Comparison of ENCODE assay signal across 1 cellular context in genomic region chr10:32958085-32958991, GRCh38.
TF ChIP-seq lines count a peak whose summit lies in the region.

TSS of gene ITGB1 (minus strand) at chr10:32958230. CDS start at chr10:32935558, 22,672 bp downstream.

TF ChIP-seq in GM12878, 131 proteins besides CTCF, POLR2A, EP300 and RAD21 (continued from another document):
- no peak for TF ChIP-seq ELK1 (IDR thresholded peaks at IDR 0.05; ENCODE audit: low read depth, low read length)
- TF ChIP-seq BHLHE40 (IDR thresholded peaks at IDR 0.05; ENCODE audit: borderline replicate concordance in 1 of 2, low read depth in 2 of 2, low read length in 1 of 2): peak in 1 of 2 experiments; percentile 16; a peak in 1 of 4 replicates
- TF ChIP-seq CREB1 (IDR thresholded peaks at IDR 0.05; ENCODE audit: low read depth): no peak; the same call in 1 of the 2 replicates
- no peak for TF ChIP-seq SREBF2 (IDR thresholded peaks at IDR 0.05; ENCODE audit: low read length)
- TF ChIP-seq WRNIP1 (IDR thresholded peaks at IDR 0.05; ENCODE audit: borderline replicate concordance, low read depth, low read length): no peak
- TF ChIP-seq TBL1XR1 (IDR thresholded peaks at IDR 0.05; ENCODE audit: low read depth, low read length): peak; percentile 32; the same call in 1 of the 2 replicates
- TF ChIP-seq NBN (IDR thresholded peaks at IDR 0.05): 0 out of 2 replicates have a peak, but pooled peaks have one; percentile 29
- TF ChIP-seq ZBTB40 (IDR thresholded peaks at IDR 0.05; ENCODE audit: borderline replicate concordance): peak; percentile 17; the same call in 1 of the 2 replicates
- TF ChIP-seq PML (IDR thresholded peaks at IDR 0.05; ENCODE audit: low read length): no peak
- no peak for TF ChIP-seq SUPT20H (IDR thresholded peaks at IDR 0.05; ENCODE audit: borderline replicate concordance, control insufficient read depth, low read depth, low read length)
- peak; percentile 76 for TF ChIP-seq EED (IDR thresholded peaks at IDR 0.05; ENCODE audit: low read depth)
- no peak for TF ChIP-seq BRCA1 (IDR thresholded peaks at IDR 0.05; ENCODE audit: low read depth, low read length)
- no peak for TF ChIP-seq E4F1 (IDR thresholded peaks at IDR 0.05; ENCODE audit: borderline replicate concordance, partially characterized antibody)
- TF ChIP-seq USF2 (IDR thresholded peaks at IDR 0.05; ENCODE audit: borderline replicate concordance, low read depth, low read length): no peak
- no peak for TF ChIP-seq CEBPZ (IDR thresholded peaks at IDR 0.05; ENCODE audit: low read depth, low read length)
- TF ChIP-seq IKZF2 (IDR thresholded peaks at IDR 0.05): peak; percentile 63 to 73; a peak in 3 of 4 replicates
- no peak for TF ChIP-seq E2F4 (IDR thresholded peaks at IDR 0.05; ENCODE audit: low read depth, low read length)
- TF ChIP-seq CHD1 (IDR thresholded peaks at IDR 0.05; ENCODE audit: low read depth, low read length): no peak
- no peak for TF ChIP-seq CUX1 (IDR thresholded peaks at IDR 0.05; ENCODE audit: insufficient replicate concordance, low read depth, low read length)
- no peak for TF ChIP-seq KDM1A (IDR thresholded peaks at IDR 0.05; ENCODE audit: borderline replicate concordance)
- 0 out of 2 replicates have a peak, but pooled peaks have one; percentile 19 for TF ChIP-seq NR2F1 (conservative IDR thresholded peaks at IDR 0.05)
- TF ChIP-seq RELB (IDR thresholded peaks at IDR 0.05; ENCODE audit: low read depth): peak; percentile 35
- no peak for TF ChIP-seq ATF7 (IDR thresholded peaks at IDR 0.05; ENCODE audit: low read depth)
- 0 out of 2 replicates have a peak, but pooled peaks have one; percentile 69 for TF ChIP-seq CBX5 (IDR thresholded peaks at IDR 0.05; ENCODE audit: low read depth)
- TF ChIP-seq BACH1 (IDR thresholded peaks at IDR 0.05; ENCODE audit: borderline replicate concordance): peak; percentile 23; the same call in 1 of the 2 replicates
- TF ChIP-seq GABPA (IDR thresholded peaks at IDR 0.05; ENCODE audit: low read depth): no peak
- TF ChIP-seq BMI1 (IDR thresholded peaks at IDR 0.05; ENCODE audit: borderline replicate concordance): no peak
- no peak for TF ChIP-seq MTA3 (IDR thresholded peaks at IDR 0.05; ENCODE audit: borderline replicate concordance, low read length)
- no peak for TF ChIP-seq MAX (IDR thresholded peaks at IDR 0.05; ENCODE audit: low read depth, low read length)
- peak; percentile 77 for TF ChIP-seq GATAD2B (conservative IDR thresholded peaks at IDR 0.05; ENCODE audit: low read depth)
- peak; percentile 5; the same call in 1 of the 2 replicates for TF ChIP-seq NR2C1 (IDR thresholded peaks at IDR 0.05)
